ENCODE assay signal across 8 cellular contexts in genomic region chr5:134345476-134345875, GRCh38. TPM values are rescaled to one million over a fixed set of nuclear protein-coding genes. Genes with fewer than 3 reads are reported as not detected.
DNase-seq lines count a peak whose midpoint lies in the region; ATAC-seq and TF ChIP-seq lines count a peak whose summit lies in the region.
"Not testable (repeated sequence)": the region's sequence is repeated elsewhere in the genome, so short reads cannot be mapped to it uniquely, and the experiment has no call there.
"Had no signal": no experiment of that assay in that cellular context is flagged by ENCODE, and none has a peak within 500 bp of the region (broad histone marks: within the 10 kb centered on the region; RNA-seq: fewer than 3 reads in every experiment).

No MANE protein-coding gene starts in this region.

- RAD21 ChIA-PET in HCT116 (lab: Charles Lee; ENCODE audit: low non-redundant PET in 1 of 2, low total read pairs in 2 of 2, uncharacterized antibody in 2 of 2, unreplicated experiment in 2 of 2) = not testable (repeated sequence)

- H3K4me3 Mint-ChIP-seq in Caco-2 (ENCODE audit: unreplicated experiment) = peak overlapping the region; percentile 25
- not testable (repeated sequence) for H3K4me3 Mint-ChIP-seq in endodermal cell, mesothelial cell of epicardium

- not testable (repeated sequence) for H3K9me3 Mint-ChIP-seq in Caco-2 (ENCODE audit: unreplicated experiment)
- H3K9me3 Mint-ChIP-seq in endodermal cell = peaks cover 19% of the 10 kb centered on the region
- peaks cover 18% of the 10 kb centered on the region for H3K9me3 Mint-ChIP-seq in mesothelial cell of epicardium

- peaks cover 16% of the 10 kb centered on the region for H3K36me3 Mint-ChIP-seq in Caco-2 (ENCODE audit: insufficient read depth, unreplicated experiment)
- peaks cover 19% of the 10 kb centered on the region for H3K36me3 Mint-ChIP-seq in endodermal cell (ENCODE audit: low read depth)
- H3K36me3 Mint-ChIP-seq in mesothelial cell of epicardium = peaks cover 21% of the 10 kb centered on the region

- H3K4me1 ChIP-seq in Caco-2 = peaks cover 38% of the 10 kb centered on the region
- peaks cover 7 to 11% of the 10 kb centered on the region in 2 experiments; a peak in 3 of 4 replicates for H3K4me1 ChIP-seq in HCT116 (ENCODE audit: control insufficient read depth in 1 of 2, insufficient read depth in 2 of 2, low read length in 2 of 2)
- peaks cover 31% of the 10 kb centered on the region for H3K4me1 ChIP-seq in PC-9 (replicated peaks; ENCODE audit: insufficient read depth)
- H3K4me1 ChIP-seq in endodermal cell (ENCODE audit: control insufficient read depth, insufficient read depth, low read length); iPS-18a (ENCODE audit: control insufficient read depth, low read depth, low read length); prostate gland (replicated peaks): not testable (repeated sequence)

- not testable (repeated sequence) for H3K79me2 ChIP-seq in HCT116 (ENCODE audit: insufficient read depth, low read length); PC-9 (ENCODE audit: low read depth)

- H3K4me3 ChIP-seq in Caco-2 (ENCODE audit: low read depth, low read length); HCT116 (replicated peaks in 1 of 2; ENCODE audit: low read depth in 1 of 2, low read length in 2 of 2); PC-9; endodermal cell (ENCODE audit: low read length); iPS-18a (ENCODE audit: low read length); prostate gland: not testable (repeated sequence)

- intact Hi-C loops in Caco-2 (cut with micrococcal nuclease; ENCODE audit: unreplicated experiment); HCT116 (cut with micrococcal nuclease); PC-9 (cut with micrococcal nuclease; ENCODE audit: unreplicated experiment); prostate gland (cut with DNase I): not testable (repeated sequence)

- not testable (repeated sequence) for H3K36me3 ChIP-seq in Caco-2 (ENCODE audit: control insufficient read depth, insufficient read depth, low read length); HCT116 (ENCODE audit: control insufficient read depth in 1 of 2, insufficient read depth in 2 of 2, low read length in 2 of 2); PC-9 (ENCODE audit: low read depth); endodermal cell (ENCODE audit: control insufficient read depth, insufficient read depth, low read length); iPS-18a (ENCODE audit: control insufficient read depth, low read depth, low read length); prostate gland

- H3K9me2 ChIP-seq in HCT116 (ENCODE audit: insufficient read depth); PC-9 (ENCODE audit: insufficient read depth): not testable (repeated sequence)

- H2AFZ ChIP-seq in HCT116 (ENCODE audit: low read depth, low read length, poor library complexity, severe bottlenecking) = not testable (repeated sequence)
- H2AFZ ChIP-seq in PC-9 = peak overlapping the region; percentile 24; the same call in 1 of the 2 replicates

- peak overlapping the region; percentile 27; the same call in 1 of the 2 replicates for H3K27ac ChIP-seq in HCT116 (ENCODE audit: low read depth, low read length)
- peak overlapping the region; percentile 70 for H3K27ac ChIP-seq in PC-9
- H3K27ac ChIP-seq in endodermal cell (ENCODE audit: low read depth, low read length) = not testable (repeated sequence)
- peak overlapping the region; percentile 1 for H3K27ac ChIP-seq in iPS-18a (ENCODE audit: low read length)
- peak overlapping the region; percentile 61 to 68 for H3K27ac ChIP-seq in prostate gland

- TF ChIP-seq POLR2A in HCT116 (IDR thresholded peaks at IDR 0.05; ENCODE audit: borderline replicate concordance, extremely low read depth, insufficient read depth, insufficient read length); prostate gland (IDR thresholded peaks at IDR 0.05): not testable (repeated sequence)

- H3K27ac Mint-ChIP-seq in Caco-2 (ENCODE audit: unreplicated experiment) = peak overlapping the region; percentile 79
- H3K27ac Mint-ChIP-seq in endodermal cell = peak overlapping the region; percentile 85
- H3K27ac Mint-ChIP-seq in mesothelial cell of epicardium = peak overlapping the region; percentile 94

- TF ChIP-seq RAD21 in HCT116 (IDR thresholded peaks at IDR 0.05; ENCODE audit: low read depth) = not testable (repeated sequence)

- H3F3A ChIP-seq in PC-9 (ENCODE audit: insufficient read depth, low read depth) = not testable (repeated sequence)

- POLR2A ChIA-PET in Caco-2 (lab: Charles Lee) = interaction anchor here (0.6 kb wide), 1 partner anchor 22 kb away, joined by 21 read pairs; no protein-coding TSS in a partner anchor
- POLR2A ChIA-PET in HCT116 (lab: Charles Lee); PC-9 (lab: Charles Lee; ENCODE audit: unreplicated experiment): not testable (repeated sequence)

- not testable (repeated sequence) for TF ChIP-seq CTCF in Caco-2 (IDR thresholded peaks at IDR 0.05; ENCODE audit: insufficient read depth in 1 of 2, low read depth in 1 of 2, low read length in 1 of 2, severe bottlenecking in 1 of 2, unreplicated experiment in 1 of 2); HCT116 (IDR thresholded peaks at IDR 0.05 in 2 of 3, conservative IDR thresholded peaks at IDR 0.05 in 1 of 3; ENCODE audit: borderline replicate concordance in 1 of 3, insufficient read depth in 1 of 3, low read depth in 2 of 3, low read length in 2 of 3); PC-9 (conservative IDR thresholded peaks at IDR 0.05); endodermal cell (conservative IDR thresholded peaks at IDR 0.05); mesothelial cell of epicardium (IDR thresholded peaks at IDR 0.05; ENCODE audit: unreplicated experiment); prostate gland (IDR thresholded peaks at IDR 0.05)

- not testable (repeated sequence) for H3K9me3 ChIP-seq in Caco-2; HCT116 (ENCODE audit: control insufficient read depth in 1 of 2, insufficient read depth in 1 of 2, low read depth in 1 of 2, low read length in 2 of 2); PC-9 (ENCODE audit: insufficient read depth, low read depth); endodermal cell (ENCODE audit: control insufficient read depth, low read length); iPS-18a (ENCODE audit: control insufficient read depth, low read depth, low read length); prostate gland

- not testable (repeated sequence) for H3K9ac ChIP-seq in HCT116 (ENCODE audit: low read length); endodermal cell (ENCODE audit: extremely low read depth, low read length, poor library complexity, severe bottlenecking); iPS-18a (ENCODE audit: low read length)

- H3K27me3 Mint-ChIP-seq in Caco-2 (ENCODE audit: insufficient read depth, unreplicated experiment); endodermal cell (ENCODE audit: insufficient read depth); mesothelial cell of epicardium (ENCODE audit: low read depth): not testable (repeated sequence)

- not testable (repeated sequence) for H4K20me1 ChIP-seq in HCT116 (ENCODE audit: insufficient read depth); PC-9 (ENCODE audit: insufficient read depth)

- BruUV-seq in Caco-2 (replicated peaks; lab: Mats Ljungman, UMichigan) = TSS peak; percentile 86
- BruUV-seq in HCT116 (replicated peaks; lab: Mats Ljungman, UMichigan) = not testable (repeated sequence)
- BruUV-seq in PC-9 (replicated peaks; lab: Mats Ljungman, UMichigan) = TSS peak; percentile 96

- peak in 1 of 2 experiments; percentile 21 for DNase-seq in Caco-2
- not testable (repeated sequence) for DNase-seq in HCT116 (ENCODE audit: low read depth, low spot score); PC-9; mesothelial cell of epicardium (ENCODE audit: low spot score in 2 of 2, unreplicated experiment in 2 of 2); prostate gland (ENCODE audit: low spot score)
- DNase-seq in endodermal cell = peak; percentile 92

- not testable (repeated sequence) for ATAC-seq in HCT116

- CTCF ChIA-PET in Caco-2 (lab: Charles Lee); HCT116 (lab: Charles Lee); PC-9 (lab: Charles Lee): not testable (repeated sequence)

- H3K27me3 ChIP-seq in Caco-2 (replicated peaks; ENCODE audit: control insufficient read depth, insufficient read depth, low read length); HCT116 (ENCODE audit: insufficient read depth, low read length); PC-9 (ENCODE audit: insufficient read depth, low read depth); endodermal cell (ENCODE audit: control insufficient read depth, insufficient read depth, low read length, poor library complexity, severe bottlenecking); iPS-18a (ENCODE audit: control insufficient read depth, insufficient read depth, low read length); prostate gland (replicated peaks; ENCODE audit: insufficient read depth): not testable (repeated sequence)

- H3K4me1 Mint-ChIP-seq in Caco-2 (ENCODE audit: low read depth, unreplicated experiment) = peaks cover 20% of the 10 kb centered on the region
- peaks cover 16% of the 10 kb centered on the region for H3K4me1 Mint-ChIP-seq in endodermal cell
- peaks cover 13% of the 10 kb centered on the region for H3K4me1 Mint-ChIP-seq in mesothelial cell of epicardium

- 38 to 56% methylated on average over 2 to 3 of the region's 3 CpGs for WGBS in endodermal cell (ENCODE audit: insufficient coverage in 1 of 2, insufficient read length in 1 of 2), 2 experiments
- WGBS in prostate gland = 80% methylated on average over 3 of the region's 3 CpGs

- not testable (repeated sequence) for H3K4me2 ChIP-seq in HCT116 (ENCODE audit: low read length)
- H3K4me2 ChIP-seq in PC-9 = peak overlapping the region; percentile 62

RNA-seq across cellular contexts. Expression of gene CDKL3, which starts 21.5 kb away (rescaled TPM):
- 1.8 and 2.0 TPM in 2 replicates for total RNA-seq in Caco-2 (2022)
- total RNA-seq in HCT116 (2021; ENCODE audit: unreplicated experiment) = 3.4 TPM
- 0.79 and 1.4 TPM in 2 replicates for polyA plus RNA-seq in HCT116 (2012)
- 3.8 and 4.7 TPM in 2 replicates for total RNA-seq in PC-9 (2021)
- total RNA-seq in endodermal cell = 1 to 10 TPM; 2.3 to 5.2 TPM
- 4.5 TPM for polyA plus RNA-seq in endodermal cell (2013, experiment 1 of 2)
- polyA plus RNA-seq in endodermal cell (2013, experiment 2 of 2) = 8.5 TPM
- 4.8 to 5.1 TPM (median 5.0 TPM) in 3 replicates for total RNA-seq in mesothelial cell of epicardium
- 1 to 10 TPM; 1.6 to 6.6 TPM for total RNA-seq in prostate gland
- total RNA-seq: HT-29 had no signal

RNA-seq across cellular contexts. Expression of gene UBE2B, which starts 25.9 kb away (rescaled TPM):
- total RNA-seq in Caco-2 (2022) = 76.1 and 78.9 TPM in 2 replicates
- 91.9 TPM for total RNA-seq in HCT116 (2021; ENCODE audit: unreplicated experiment)
- 16.5 and 21.3 TPM in 2 replicates for polyA plus RNA-seq in HCT116 (2012)
- total RNA-seq in PC-9 (2021) = 61.9 and 85.5 TPM in 2 replicates
- 10 to 100 TPM; 54.5 to 62.0 TPM for total RNA-seq in endodermal cell
- polyA plus RNA-seq in endodermal cell (2013, experiment 1 of 2) = 92.1 TPM
- 86.2 TPM for polyA plus RNA-seq in endodermal cell (2013, experiment 2 of 2)
- 66.3 to 71.9 TPM (median 69.1 TPM) in 3 replicates for total RNA-seq in mesothelial cell of epicardium
- 10 to 100 TPM; 27.4 to 57.7 TPM for total RNA-seq in prostate gland
